In genomic region chr16:72910875-72911274, GRCh38 we compare ENCODE assay signal across 18 cellular contexts.
DNase-seq lines count a peak whose midpoint lies in the region; TF ChIP-seq lines count a peak whose summit lies in the region.
"Had no signal": no experiment of that assay in that cellular context is flagged by ENCODE, and none has a peak within 500 bp of the region (broad histone marks: within the 10 kb centered on the region; RNA-seq: fewer than 3 reads in every experiment).

No MANE protein-coding gene starts in this region.

- H3K9me3 Mint-ChIP-seq in chondrocyte (ENCODE audit: low read depth): no peaks in the 10 kb centered on the region
- no peaks in the 10 kb centered on the region for H3K9me3 Mint-ChIP-seq in activated T-helper 2 cell treated with anti-CD3 and anti-CD28 coated beads, Interferon-gamma antibody, Interleukin-2, Interleukin-4, amounts not matched to agents 10 μg/mL and 5 μg/mL and 100 μg/mL, durations not matched to agents 14 hours and 24 hours and 36 hours
- H3K9me3 Mint-ChIP-seq: CD8-positive, alpha-beta T cell had no signal

- H3K4me3 ChIP-seq in H7 (ENCODE audit: insufficient read depth, low read depth, low read length) (no peak overlapping the region), neural cell (ENCODE audit: low read length) (peak overlapping the region; percentile 16), WERI-Rb-1 (ENCODE audit: low read depth, low read length) (no peak overlapping the region)
- H3K4me3 ChIP-seq: BLaER1 treated with 17β-estradiol and CSF1 and Interleukin-3, amounts not matched to agents 10 nM and 100 nM; GM23248 had no signal

- intact Hi-C loops in activated T-helper 2 cell treated with anti-CD3 and anti-CD28 coated beads, Interferon-gamma antibody, Interleukin-2, Interleukin-4, amounts not matched to agents 10 μg/mL and 5 μg/mL and 100 μg/mL, durations not matched to agents 14 hours and 24 hours and 36 hours (cut with micrococcal nuclease): no loop called here

- peaks cover 3% of the 10 kb centered on the region for H3K36me3 Mint-ChIP-seq in chondrocyte (ENCODE audit: low read depth)
- no peaks in the 10 kb centered on the region for H3K36me3 Mint-ChIP-seq in activated T-helper 2 cell treated with anti-CD3 and anti-CD28 coated beads, Interferon-gamma antibody, Interleukin-2, Interleukin-4, amounts not matched to agents 10 μg/mL and 5 μg/mL and 100 μg/mL, durations not matched to agents 14 hours and 24 hours and 36 hours (ENCODE audit: low read depth)
- H3K36me3 Mint-ChIP-seq: CD8-positive, alpha-beta T cell had no signal

- no peak for TF ChIP-seq RAD21 in neural cell (conservative IDR thresholded peaks at IDR 0.05)

- peaks cover 98% of the 10 kb centered on the region for H3K79me2 ChIP-seq in neural cell (replicated peaks; ENCODE audit: insufficient read depth, low read length)

- H3K27ac ChIP-seq in neural cell (ENCODE audit: low read length): no peak overlapping the region
- H3K27ac ChIP-seq in WERI-Rb-1: no peak overlapping the region
- H3K27ac ChIP-seq: BLaER1 treated with 17β-estradiol and CSF1 and Interleukin-3, amounts not matched to agents 10 nM and 100 nM; GM23248; HL-60 had no signal

- peaks cover 71% of the 10 kb centered on the region for H3K4me1 Mint-ChIP-seq in chondrocyte (ENCODE audit: low read depth)
- peaks cover 2% of the 10 kb centered on the region for H3K4me1 Mint-ChIP-seq in activated T-helper 2 cell treated with anti-CD3 and anti-CD28 coated beads, Interferon-gamma antibody, Interleukin-2, Interleukin-4, amounts not matched to agents 10 μg/mL and 5 μg/mL and 100 μg/mL, durations not matched to agents 14 hours and 24 hours and 36 hours (ENCODE audit: low read depth)

- no peak overlapping the region for H2AFZ ChIP-seq in neural cell (ENCODE audit: low read depth, low read length)
- H2AFZ ChIP-seq: GM23248 had no signal

- H3K27ac Mint-ChIP-seq in chondrocyte (ENCODE audit: unreplicated experiment): peak overlapping the region; percentile 59
- H3K27ac Mint-ChIP-seq in activated T-helper 2 cell treated with anti-CD3 and anti-CD28 coated beads, Interferon-gamma antibody, Interleukin-2, Interleukin-4, amounts not matched to agents 10 μg/mL and 5 μg/mL and 100 μg/mL, durations not matched to agents 14 hours and 24 hours and 36 hours: no peak overlapping the region
- H3K27ac Mint-ChIP-seq: B cell; CD8-positive, alpha-beta T cell had no signal

- H3K36me3 ChIP-seq in H7 (replicated peaks; ENCODE audit: control insufficient read depth, insufficient read depth, low read length) (no peaks in the 10 kb centered on the region), neural cell (ENCODE audit: insufficient read depth, low read length) (peaks cover 4% of the 10 kb centered on the region), WERI-Rb-1 (no peaks in the 10 kb centered on the region)

- TF ChIP-seq CTCF in chondrocyte (IDR thresholded peaks at IDR 0.05) (no peak), neural cell (IDR thresholded peaks at IDR 0.05; ENCODE audit: poor library complexity, severe bottlenecking) (no peak), WERI-Rb-1 (IDR thresholded peaks at IDR 0.05; ENCODE audit: low read depth, low read length) (no peak)

- no peak overlapping the region for H3K4me2 ChIP-seq in neural cell (ENCODE audit: low read length)
- H3K4me2 ChIP-seq: BLaER1 treated with 17β-estradiol and CSF1 and Interleukin-3, amounts not matched to agents 10 nM and 100 nM had no signal

- H3K4me3 Mint-ChIP-seq in chondrocyte (ENCODE audit: unreplicated experiment): no peak overlapping the region
- H3K4me3 Mint-ChIP-seq in activated T-helper 2 cell treated with anti-CD3 and anti-CD28 coated beads, Interferon-gamma antibody, Interleukin-2, Interleukin-4, amounts not matched to agents 10 μg/mL and 5 μg/mL and 100 μg/mL, durations not matched to agents 14 hours and 24 hours and 36 hours (ENCODE audit: low read depth): no peak overlapping the region
- H3K4me3 Mint-ChIP-seq: B cell; CD8-positive, alpha-beta T cell had no signal

- no peaks in the 10 kb centered on the region for H3K27me3 Mint-ChIP-seq in chondrocyte (ENCODE audit: low read depth)
- H3K27me3 Mint-ChIP-seq in activated T-helper 2 cell treated with anti-CD3 and anti-CD28 coated beads, Interferon-gamma antibody, Interleukin-2, Interleukin-4, amounts not matched to agents 10 μg/mL and 5 μg/mL and 100 μg/mL, durations not matched to agents 14 hours and 24 hours and 36 hours (ENCODE audit: low read depth): peaks cover 5% of the 10 kb centered on the region
- H3K27me3 Mint-ChIP-seq: B cell had no signal

- DNase-seq in H7: peak; percentile 33
- no peak for DNase-seq in chondrocyte (ENCODE audit: low spot score)
- peak; percentile 53 for DNase-seq in retina
- DNase-seq in NCI-H1436 (lab: John Stamatoyannopoulos, UW): no peak
- DNase-seq in WERI-Rb-1: no peak
- no peak for DNase-seq in activated T-helper 2 cell treated with anti-CD3 and anti-CD28 coated beads, Interferon-gamma antibody, Interleukin-2, Interleukin-4, amounts not matched to agents 10 μg/mL and 5 μg/mL and 100 μg/mL, durations not matched to agents 14 hours and 24 hours and 36 hours (ENCODE audit: low spot score)
- DNase-seq in stimulated activated CD4-positive, alpha-beta T cell treated with anti-CD3 and anti-CD28 coated beads, Interleukin-4, amount 100 ng/mL, for 24 hours: no peak
- DNase-seq: Calu3; CD8-positive, alpha-beta T cell; DMS 273 treated with DMSO at 0.1 percent for 48 hours; DMS53; DND-41; EL; GM23248 had no signal

- no peak overlapping the region for H3K9ac ChIP-seq in neural cell (ENCODE audit: low read length)
- H3K9ac ChIP-seq: BLaER1 treated with 17β-estradiol and CSF1 and Interleukin-3, amounts not matched to agents 10 nM and 100 nM; GM23248 had no signal

- H3K27me3 ChIP-seq in H7 (ENCODE audit: control insufficient read depth, insufficient read depth, low read length) (no peaks in the 10 kb centered on the region), neural cell (ENCODE audit: insufficient read depth, low read depth, low read length) (no peaks in the 10 kb centered on the region), WERI-Rb-1 (ENCODE audit: insufficient read depth, low read depth, severe bottlenecking) (no peaks in the 10 kb centered on the region)
- H3K27me3 ChIP-seq: BLaER1 treated with 17β-estradiol and CSF1 and Interleukin-3, amounts not matched to agents 10 nM and 100 nM had no signal

- no peak for TF ChIP-seq EP300 in neural cell (conservative IDR thresholded peaks at IDR 0.05; ENCODE audit: poor library complexity, severe bottlenecking)

- no peaks in the 10 kb centered on the region for H3F3A ChIP-seq in neural cell (ENCODE audit: insufficient read depth, low read length, poor library complexity, severe bottlenecking)

- H4K20me1 ChIP-seq in neural cell (ENCODE audit: insufficient read depth): peaks cover 48% of the 10 kb centered on the region

- no peaks in the 10 kb centered on the region for H3K9me2 ChIP-seq in neural cell (ENCODE audit: insufficient read depth, low read length)

- H3K9me3 ChIP-seq in neural cell (ENCODE audit: low read length) (no peaks in the 10 kb centered on the region), WERI-Rb-1 (ENCODE audit: severe bottlenecking) (no peaks in the 10 kb centered on the region)
- H3K9me3 ChIP-seq: BLaER1 treated with 17β-estradiol and CSF1 and Interleukin-3, amounts not matched to agents 10 nM and 100 nM had no signal

TF ChIP-seq in neural cell, 6 proteins besides CTCF, POLR2A, EP300 and RAD21:
- TF ChIP-seq SMC3 (conservative IDR thresholded peaks at IDR 0.05; ENCODE audit: poor library complexity) (no peak), MXI1 (conservative IDR thresholded peaks at IDR 0.05; ENCODE audit: poor library complexity, severe bottlenecking) (no peak), EZH2 (IDR thresholded peaks at IDR 0.05; ENCODE audit: borderline replicate concordance, insufficient read depth, low read length, poor library complexity, severe bottlenecking) (no peak), POLR2AphosphoS5 (IDR thresholded peaks at IDR 0.05) (no peak), TAF1 (IDR thresholded peaks at IDR 0.05; ENCODE audit: low read depth) (no peak), REST (IDR thresholded peaks at IDR 0.05; ENCODE audit: borderline replicate concordance) (no peak)

Comparison
In these comparisons a context has a peak if more than half of its experiments do, and no peak if none do; other contexts are left out.
1. DNase-seq: peak in H7 (single experiment) and retina (single experiment); none in chondrocyte (single experiment), NCI-H1436 (single experiment), WERI-Rb-1 (single experiment), activated T-helper 2 cell treated with anti-CD3 and anti-CD28 coated beads, Interferon-gamma antibody, Interleukin-2, Interleukin-4, amounts not matched to agents 10 μg/mL and 5 μg/mL and 100 μg/mL, durations not matched to agents 14 hours and 24 hours and 36 hours (single experiment) and stimulated activated CD4-positive, alpha-beta T cell treated with anti-CD3 and anti-CD28 coated beads, Interleukin-4, amount 100 ng/mL, for 24 hours (single experiment).